ENCODE assay signal across 24 cellular contexts in genomic region chr12:23699031-23699430, GRCh38.
DNase-seq lines count a peak whose midpoint lies in the region; ATAC-seq, FAIRE-seq and TF ChIP-seq lines count a peak whose summit lies in the region.
"Had no signal": no experiment of that assay in that cellular context is flagged by ENCODE, and none has a peak within 500 bp of the region (broad histone marks: within the 10 kb centered on the region; RNA-seq: fewer than 3 reads in every experiment).

No MANE protein-coding gene starts in this region.

- H2AK5ac ChIP-seq in H1 (ENCODE audit: low read depth, low read length): no peak overlapping the region

- H2BK15ac ChIP-seq in H1 (ENCODE audit: low read length): no peak overlapping the region

- no peaks in the 10 kb centered on the region for H3K27me3 ChIP-seq in H1 (replicated peaks in 1 of 4; ENCODE audit: control insufficient read depth in 3 of 4, extremely low read depth in 1 of 4, insufficient read depth in 3 of 4, low read length in 3 of 4)
- no peaks in the 10 kb centered on the region for H3K27me3 ChIP-seq in right lobe of liver
- H3K27me3 ChIP-seq: BE2C had no signal

- no peaks in the 10 kb centered on the region for H3K36me3 ChIP-seq in H1 (ENCODE audit: control insufficient read depth in 2 of 4, insufficient read depth in 4 of 4, low read length in 3 of 4)
- no peaks in the 10 kb centered on the region for H3K36me3 ChIP-seq in right lobe of liver
- H3K36me3 ChIP-seq: BE2C had no signal

- H3K4me3 ChIP-seq in H1 (ENCODE audit: extremely low read depth in 1 of 4, insufficient read depth in 2 of 4, low read depth in 3 of 4, low read length in 4 of 4) (no peak overlapping the region), right lobe of liver (no peak overlapping the region)

- ATAC-seq in right lobe of liver: peak in 3 of 4 donors; percentile 46 to 67 (median 51)
- no peak for ATAC-seq in GM18909 (IDR thresholded peaks at IDR 0.05; ENCODE audit: poor library complexity, unreplicated experiment)

- H3K9me3 ChIP-seq in H1 (ENCODE audit: insufficient read depth in 2 of 2, low read depth in 1 of 2, low read length in 1 of 2) (no peaks in the 10 kb centered on the region; a peak in 1 of 4 replicates), right lobe of liver (no peaks in the 10 kb centered on the region)
- H3K9me3 ChIP-seq: BE2C had no signal

- H3K18ac ChIP-seq in H1 (ENCODE audit: extremely low read depth, low read length): no peak overlapping the region

- TF ChIP-seq RAD21 in H1 (IDR thresholded peaks at IDR 0.05 in 1 of 2, conservative IDR thresholded peaks at IDR 0.05 in 1 of 2; ENCODE audit: low read depth in 2 of 2, low read length in 2 of 2): no peak

- H2BK20ac ChIP-seq in H1 (ENCODE audit: low read length): no peak overlapping the region

- H3K79me1 ChIP-seq in H1 (ENCODE audit: low read depth, low read length): no peaks in the 10 kb centered on the region

- H2BK5ac ChIP-seq in H1 (ENCODE audit: low read depth, low read length): no peak overlapping the region

- H3K4ac ChIP-seq in H1 (replicated peaks; ENCODE audit: insufficient read length, low read depth, low read length): no peak overlapping the region

- no peak overlapping the region for H3K23ac ChIP-seq in H1 (ENCODE audit: insufficient read length)

- no peaks in the 10 kb centered on the region for H3K23me2 ChIP-seq in H1 (ENCODE audit: low read depth, low read length)

- no peak overlapping the region for H3K56ac ChIP-seq in H1 (replicated peaks; ENCODE audit: insufficient read length, low read depth, low read length)

- H3K4me3 Mint-ChIP-seq in progenitor cell of endocrine pancreas (ENCODE audit: low read depth): no peak overlapping the region
- H3K4me3 Mint-ChIP-seq: CD4-positive, CD25-positive, alpha-beta regulatory T cell; CD8-positive, alpha-beta memory T cell; H9; IgD-negative memory B cell had no signal

- DNase-seq in NCI-H69 (lab: John Stamatoyannopoulos, UW) (peak; percentile 46), H1 (ENCODE audit: low read depth in 1 of 2, low spot score in 2 of 2) (no peak), right lobe of liver (no peak), progenitor cell of endocrine pancreas (ENCODE audit: low spot score, unreplicated experiment) (no peak), OCI-M1 (lab: John Stamatoyannopoulos, UW) (no peak), cortex of kidney (lab: John Stamatoyannopoulos, UW) (no peak)
- no peak for DNase-seq in activated effector memory CD4-positive, alpha-beta T cell treated with anti-CD3 and anti-CD28 coated beads, Interleukin-2, amount 50 U/mL, for 16 hours
- DNase-seq: ACHN; BE2C; C1 segment of cervical spinal cord; CD4-positive, CD25-positive, alpha-beta regulatory T cell; CD8-positive, alpha-beta memory T cell; COR-L47; DMS 273 treated with DMSO at 0.1 percent for 48 hours; DMS53; DND-41; EL; GOT3; H9 had no signal

- H3K9ac ChIP-seq in H1 (replicated peaks in 1 of 4; ENCODE audit: extremely low read depth in 1 of 4, low read depth in 3 of 4, low read length in 3 of 4): no peak overlapping the region

- H3K4me1 ChIP-seq in H1 (replicated peaks in 1 of 4; ENCODE audit: control insufficient read depth in 3 of 4, insufficient read depth in 4 of 4, low read length in 3 of 4): peaks cover 0 to 4% (median under 1%) of the 10 kb centered on the region in 4 experiments; a peak in 2 of 7 replicates
- H3K4me1 ChIP-seq in right lobe of liver: no peaks in the 10 kb centered on the region
- H3K4me1 ChIP-seq: BE2C had no signal

- peak overlapping the region; percentile 83 for H2BK120ac ChIP-seq in H1 (replicated peaks; ENCODE audit: low read depth, low read length)

- no peak for FAIRE-seq in H1 (lab: Jason Lieb, UNC)
- FAIRE-seq: A204.1, GM12891, HTR-8/SVneo had no signal

- no peak overlapping the region for H4K8ac ChIP-seq in H1 (ENCODE audit: extremely low read depth, insufficient read depth, low read length)

- peaks cover 13% of the 10 kb centered on the region for H3K9me3 Mint-ChIP-seq in progenitor cell of endocrine pancreas (ENCODE audit: low read depth)

- no peaks in the 10 kb centered on the region for H3K79me2 ChIP-seq in H1 (ENCODE audit: control insufficient read depth in 1 of 2, insufficient read depth in 2 of 2, low read length in 2 of 2)

- no peak overlapping the region for H3K14ac ChIP-seq in H1 (ENCODE audit: insufficient read length)

- no peak overlapping the region for H2BK12ac ChIP-seq in H1 (ENCODE audit: low read depth, low read length)

- TF ChIP-seq POLR2A in H1 (IDR thresholded peaks at IDR 0.05; ENCODE audit: control extremely low read depth in 1 of 2, low read depth in 2 of 2, low read length in 2 of 2) (no peak), right lobe of liver (IDR thresholded peaks at IDR 0.05) (no peak)

- H3K4me1 Mint-ChIP-seq in progenitor cell of endocrine pancreas (ENCODE audit: low read depth): peaks cover 9% of the 10 kb centered on the region
- H3K4me1 Mint-ChIP-seq: CD4-positive, CD25-positive, alpha-beta regulatory T cell; CD8-positive, alpha-beta memory T cell; IgD-negative memory B cell had no signal

- TF ChIP-seq CTCF in H1 (IDR thresholded peaks at IDR 0.05; ENCODE audit: control extremely low read depth in 1 of 3, insufficient read depth in 1 of 3, low read depth in 1 of 3, low read length in 3 of 3): no peak
- TF ChIP-seq CTCF in right lobe of liver (IDR thresholded peaks at IDR 0.05): no peak
- no peak for TF ChIP-seq CTCF in progenitor cell of endocrine pancreas (IDR thresholded peaks at IDR 0.05; ENCODE audit: unreplicated experiment)

- TF ChIP-seq EP300 in H1 (IDR thresholded peaks at IDR 0.05; ENCODE audit: borderline replicate concordance in 1 of 2, low read depth in 2 of 2, low read length in 2 of 2): no peak

- POLR2A ChIA-PET in H1 (lab: Charles Lee; ENCODE audit: partially characterized antibody): no interaction called here

- no peaks in the 10 kb centered on the region for H3K27me3 Mint-ChIP-seq in progenitor cell of endocrine pancreas
- H3K27me3 Mint-ChIP-seq: CD4-positive, CD25-positive, alpha-beta regulatory T cell; CD8-positive, alpha-beta memory T cell; IgD-negative memory B cell had no signal

- intact Hi-C loops in right lobe of liver (cut with DNase I): no loop called here

- H3K27ac Mint-ChIP-seq in progenitor cell of endocrine pancreas: peak overlapping the region; percentile 1
- H3K27ac Mint-ChIP-seq: CD4-positive, CD25-positive, alpha-beta regulatory T cell; CD8-positive, alpha-beta memory T cell; IgD-negative memory B cell had no signal

- H3K27ac ChIP-seq in H1 (ENCODE audit: low read depth, low read length) (no peak overlapping the region), right lobe of liver (no peak overlapping the region)

- no peak overlapping the region for H3K4me2 ChIP-seq in H1 (ENCODE audit: insufficient read depth in 1 of 2, low read depth in 2 of 2, low read length in 2 of 2)

- H4K20me1 ChIP-seq in H1 (replicated peaks in 1 of 2; ENCODE audit: control insufficient read depth in 1 of 2, insufficient read depth in 2 of 2, low read length in 2 of 2): no peaks in the 10 kb centered on the region

- CTCF ChIA-PET in H1 (lab: Charles Lee; ENCODE audit: partially characterized antibody): interaction anchor here (0.6 kb wide), 1 partner anchor 211 kb away, joined by 3 read pairs; no protein-coding TSS in a partner anchor

- peaks cover 12% of the 10 kb centered on the region for H3K36me3 Mint-ChIP-seq in progenitor cell of endocrine pancreas (ENCODE audit: insufficient read depth)
- H3K36me3 Mint-ChIP-seq: CD4-positive, CD25-positive, alpha-beta regulatory T cell; CD8-positive, alpha-beta memory T cell had no signal

- peak overlapping the region; percentile 10; the same call in 1 of the 2 replicates for H2AFZ ChIP-seq in H1 (ENCODE audit: low read length)

- no peak overlapping the region for H4K91ac ChIP-seq in H1 (replicated peaks; ENCODE audit: insufficient read length, low read length)

- no peak overlapping the region for H4K5ac ChIP-seq in H1 (ENCODE audit: insufficient read length, low read depth, low read length)

TF ChIP-seq in H1, 55 proteins besides CTCF, POLR2A, EP300 and RAD21:
- TF ChIP-seq SP4 (IDR thresholded peaks at IDR 0.05; ENCODE audit: low read length) (no peak), TBP (IDR thresholded peaks at IDR 0.05; ENCODE audit: low read depth, low read length) (no peak), EGR1 (IDR thresholded peaks at IDR 0.05; ENCODE audit: borderline replicate concordance, low read depth, low read length) (no peak), POU5F1 (IDR thresholded peaks at IDR 0.05; ENCODE audit: low read depth, low read length) (no peak), SP1 (IDR thresholded peaks at IDR 0.05; ENCODE audit: low read depth, low read length) (no peak), POLR2AphosphoS5 (IDR thresholded peaks at IDR 0.05; ENCODE audit: low read depth, low read length) (no peak), GTF2F1 (IDR thresholded peaks at IDR 0.05; ENCODE audit: borderline replicate concordance, low read depth, low read length) (no peak), RXRA (IDR thresholded peaks at IDR 0.05; ENCODE audit: insufficient read depth, low read depth, low read length) (no peak), SP2 (IDR thresholded peaks at IDR 0.05; ENCODE audit: low read length) (no peak)
